1 cellular context compared by ENCODE assay signal in the genomic region with DNA sequence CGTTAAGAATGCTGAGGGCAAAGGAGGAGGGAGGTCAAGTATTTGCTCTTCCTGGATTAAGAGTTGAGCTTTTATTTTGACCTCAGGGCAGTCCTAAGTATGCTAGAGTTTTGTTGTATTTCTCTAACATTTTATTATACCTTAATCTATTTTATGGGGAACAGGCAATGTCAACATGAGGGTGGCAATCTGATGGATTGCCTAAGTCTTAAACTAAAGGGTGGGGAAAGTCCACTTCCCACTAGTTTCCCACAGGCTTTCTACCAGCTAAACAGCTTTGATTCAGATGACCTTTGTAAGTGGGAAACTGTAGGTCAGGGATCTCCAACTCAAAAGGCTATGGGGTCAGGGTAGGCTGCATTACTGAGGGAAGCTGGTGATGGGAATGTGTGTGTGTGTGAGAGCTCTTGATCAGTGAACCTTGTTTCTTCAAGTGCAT.
TF ChIP-seq lines count a peak whose summit lies in the region.

No MANE protein-coding gene starts in this region.

TF ChIP-seq in HepG2, 621 proteins besides CTCF, POLR2A, EP300 and RAD21 (continued from another document and continues in another):
- TF ChIP-seq, protein P1, sequence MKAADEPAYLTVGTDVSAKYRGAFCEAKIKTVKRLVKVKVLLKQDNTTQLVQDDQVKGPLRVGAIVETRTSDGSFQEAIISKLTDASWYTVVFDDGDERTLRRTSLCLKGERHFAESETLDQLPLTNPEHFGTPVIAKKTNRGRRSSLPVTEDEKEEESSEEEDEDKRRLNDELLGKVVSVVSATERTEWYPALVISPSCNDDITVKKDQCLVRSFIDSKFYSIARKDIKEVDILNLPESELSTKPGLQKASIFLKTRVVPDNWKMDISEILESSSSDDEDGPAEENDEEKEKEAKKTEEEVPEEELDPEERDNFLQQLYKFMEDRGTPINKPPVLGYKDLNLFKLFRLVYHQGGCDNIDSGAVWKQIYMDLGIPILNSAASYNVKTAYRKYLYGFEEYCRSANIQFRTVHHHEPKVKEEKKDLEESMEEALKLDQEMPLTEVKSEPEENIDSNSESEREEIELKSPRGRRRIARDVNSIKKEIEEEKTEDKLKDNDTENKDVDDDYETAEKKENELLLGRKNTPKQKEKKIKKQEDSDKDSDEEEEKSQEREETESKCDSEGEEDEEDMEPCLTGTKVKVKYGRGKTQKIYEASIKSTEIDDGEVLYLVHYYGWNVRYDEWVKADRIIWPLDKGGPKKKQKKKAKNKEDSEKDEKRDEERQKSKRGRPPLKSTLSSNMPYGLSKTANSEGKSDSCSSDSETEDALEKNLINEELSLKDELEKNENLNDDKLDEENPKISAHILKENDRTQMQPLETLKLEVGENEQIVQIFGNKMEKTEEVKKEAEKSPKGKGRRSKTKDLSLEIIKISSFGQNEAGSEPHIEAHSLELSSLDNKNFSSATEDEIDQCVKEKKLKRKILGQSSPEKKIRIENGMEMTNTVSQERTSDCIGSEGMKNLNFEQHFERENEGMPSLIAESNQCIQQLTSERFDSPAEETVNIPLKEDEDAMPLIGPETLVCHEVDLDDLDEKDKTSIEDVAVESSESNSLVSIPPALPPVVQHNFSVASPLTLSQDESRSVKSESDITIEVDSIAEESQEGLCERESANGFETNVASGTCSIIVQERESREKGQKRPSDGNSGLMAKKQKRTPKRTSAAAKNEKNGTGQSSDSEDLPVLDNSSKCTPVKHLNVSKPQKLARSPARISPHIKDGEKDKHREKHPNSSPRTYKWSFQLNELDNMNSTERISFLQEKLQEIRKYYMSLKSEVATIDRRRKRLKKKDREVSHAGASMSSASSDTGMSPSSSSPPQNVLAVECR (CRISPR knock-in tag; IDR thresholded peaks at IDR 0.05; ENCODE audit: borderline replicate concordance) = no peak
- TF ChIP-seq ZFP36L1 (CRISPR knock-in tag; IDR thresholded peaks at IDR 0.05) (peak; percentile 85; the same call in 1 of the 2 replicates), RFX1 (IDR thresholded peaks at IDR 0.05) (no peak), NPAS2 (CRISPR knock-in tag; IDR thresholded peaks at IDR 0.05; ENCODE audit: borderline replicate concordance) (no peak), MEF2D (CRISPR knock-in tag; IDR thresholded peaks at IDR 0.05) (peak; percentile 57; the same call in 1 of the 2 replicates), FOXO1 (CRISPR knock-in tag; IDR thresholded peaks at IDR 0.05) (peak; percentile 41; the same call in 1 of the 2 replicates), CHCHD3 (CRISPR knock-in tag; IDR thresholded peaks at IDR 0.05) (no peak), TEAD3 (CRISPR knock-in tag; optimal IDR thresholded peaks at IDR 0.05; ENCODE audit: borderline replicate concordance) (peak; percentile 80), ZNF17 (CRISPR knock-in tag; IDR thresholded peaks at IDR 0.05) (no peak), SALL1 (CRISPR knock-in tag; IDR thresholded peaks at IDR 0.05) (peak; percentile 72), ISL2 (CRISPR knock-in tag; IDR thresholded peaks at IDR 0.05) (peak; percentile 84), GATA4 (IDR thresholded peaks at IDR 0.05; ENCODE audit: borderline replicate concordance, low read depth) (peak; percentile 49; the same call in 1 of the 2 replicates), TBX3 (IDR thresholded peaks at IDR 0.05; ENCODE audit: borderline replicate concordance) (peak; percentile 31; the same call in 1 of the 2 replicates), KLF6 (CRISPR knock-in tag; IDR thresholded peaks at IDR 0.05) (no peak), GATAD2A (CRISPR knock-in tag; IDR thresholded peaks at IDR 0.05) (peak; percentile 84), SOX13 (IDR thresholded peaks at IDR 0.05) (no peak), SOX13 (CRISPR knock-in tag; conservative IDR thresholded peaks at IDR 0.05 in 1 of 2, IDR thresholded peaks at IDR 0.05 in 1 of 2) (peak in 1 of 2 experiments; percentile 69; a peak in 2 of 4 replicates), RCOR2 (CRISPR knock-in tag; IDR thresholded peaks at IDR 0.05) (peak; percentile 79; the same call in 1 of the 2 replicates), HHEX (CRISPR knock-in tag; IDR thresholded peaks at IDR 0.05) (0 out of 2 replicates have a peak, but pooled peaks have one; percentile 33), DPF2 (CRISPR knock-in tag; IDR thresholded peaks at IDR 0.05; ENCODE audit: borderline replicate concordance, low read depth) (peak; percentile 41; the same call in 1 of the 2 replicates), ATF7-NPFF (CRISPR knock-in tag; IDR thresholded peaks at IDR 0.05; ENCODE audit: low read depth) (no peak), SSRP1 (CRISPR knock-in tag; IDR thresholded peaks at IDR 0.05) (no peak), FOXM1 (CRISPR knock-in tag; IDR thresholded peaks at IDR 0.05) (no peak), ZFP82 (CRISPR knock-in tag; IDR thresholded peaks at IDR 0.05; ENCODE audit: borderline replicate concordance) (no peak), GABPA (IDR thresholded peaks at IDR 0.05; ENCODE audit: low read depth, low read length) (no peak), GABPA (CRISPR knock-in tag; IDR thresholded peaks at IDR 0.05; ENCODE audit: low read depth) (no peak), PAX8 (CRISPR knock-in tag; IDR thresholded peaks at IDR 0.05; ENCODE audit: borderline replicate concordance) (no peak), ZBTB38 (CRISPR knock-in tag; IDR thresholded peaks at IDR 0.05) (no peak), CREM (IDR thresholded peaks at IDR 0.05) (peak; percentile 69; the same call in 1 of the 2 replicates), CREM (CRISPR knock-in tag; IDR thresholded peaks at IDR 0.05) (no peak), MEIS2 (CRISPR knock-in tag; IDR thresholded peaks at IDR 0.05) (peak; percentile 84), PITX1 (CRISPR knock-in tag; IDR thresholded peaks at IDR 0.05) (peak; percentile 60; the same call in 1 of the 2 replicates), PAWR (CRISPR knock-in tag; IDR thresholded peaks at IDR 0.05; ENCODE audit: borderline replicate concordance) (no peak)
- TF ChIP-seq, protein P2, sequence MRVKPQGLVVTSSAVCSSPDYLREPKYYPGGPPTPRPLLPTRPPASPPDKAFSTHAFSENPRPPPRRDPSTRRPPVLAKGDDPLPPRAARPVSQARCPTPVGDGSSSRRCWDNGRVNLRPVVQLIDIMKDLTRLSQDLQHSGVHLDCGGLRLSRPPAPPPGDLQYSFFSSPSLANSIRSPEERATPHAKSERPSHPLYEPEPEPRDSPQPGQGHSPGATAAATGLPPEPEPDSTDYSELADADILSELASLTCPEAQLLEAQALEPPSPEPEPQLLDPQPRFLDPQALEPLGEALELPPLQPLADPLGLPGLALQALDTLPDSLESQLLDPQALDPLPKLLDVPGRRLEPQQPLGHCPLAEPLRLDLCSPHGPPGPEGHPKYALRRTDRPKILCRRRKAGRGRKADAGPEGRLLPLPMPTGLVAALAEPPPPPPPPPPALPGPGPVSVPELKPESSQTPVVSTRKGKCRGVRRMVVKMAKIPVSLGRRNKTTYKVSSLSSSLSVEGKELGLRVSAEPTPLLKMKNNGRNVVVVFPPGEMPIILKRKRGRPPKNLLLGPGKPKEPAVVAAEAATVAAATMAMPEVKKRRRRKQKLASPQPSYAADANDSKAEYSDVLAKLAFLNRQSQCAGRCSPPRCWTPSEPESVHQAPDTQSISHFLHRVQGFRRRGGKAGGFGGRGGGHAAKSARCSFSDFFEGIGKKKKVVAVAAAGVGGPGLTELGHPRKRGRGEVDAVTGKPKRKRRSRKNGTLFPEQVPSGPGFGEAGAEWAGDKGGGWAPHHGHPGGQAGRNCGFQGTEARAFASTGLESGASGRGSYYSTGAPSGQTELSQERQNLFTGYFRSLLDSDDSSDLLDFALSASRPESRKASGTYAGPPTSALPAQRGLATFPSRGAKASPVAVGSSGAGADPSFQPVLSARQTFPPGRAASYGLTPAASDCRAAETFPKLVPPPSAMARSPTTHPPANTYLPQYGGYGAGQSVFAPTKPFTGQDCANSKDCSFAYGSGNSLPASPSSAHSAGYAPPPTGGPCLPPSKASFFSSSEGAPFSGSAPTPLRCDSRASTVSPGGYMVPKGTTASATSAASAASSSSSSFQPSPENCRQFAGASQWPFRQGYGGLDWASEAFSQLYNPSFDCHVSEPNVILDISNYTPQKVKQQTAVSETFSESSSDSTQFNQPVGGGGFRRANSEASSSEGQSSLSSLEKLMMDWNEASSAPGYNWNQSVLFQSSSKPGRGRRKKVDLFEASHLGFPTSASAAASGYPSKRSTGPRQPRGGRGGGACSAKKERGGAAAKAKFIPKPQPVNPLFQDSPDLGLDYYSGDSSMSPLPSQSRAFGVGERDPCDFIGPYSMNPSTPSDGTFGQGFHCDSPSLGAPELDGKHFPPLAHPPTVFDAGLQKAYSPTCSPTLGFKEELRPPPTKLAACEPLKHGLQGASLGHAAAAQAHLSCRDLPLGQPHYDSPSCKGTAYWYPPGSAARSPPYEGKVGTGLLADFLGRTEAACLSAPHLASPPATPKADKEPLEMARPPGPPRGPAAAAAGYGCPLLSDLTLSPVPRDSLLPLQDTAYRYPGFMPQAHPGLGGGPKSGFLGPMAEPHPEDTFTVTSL (CRISPR knock-in tag; IDR thresholded peaks at IDR 0.05; ENCODE audit: borderline replicate concordance) = no peak
- TF ChIP-seq, protein P3, sequence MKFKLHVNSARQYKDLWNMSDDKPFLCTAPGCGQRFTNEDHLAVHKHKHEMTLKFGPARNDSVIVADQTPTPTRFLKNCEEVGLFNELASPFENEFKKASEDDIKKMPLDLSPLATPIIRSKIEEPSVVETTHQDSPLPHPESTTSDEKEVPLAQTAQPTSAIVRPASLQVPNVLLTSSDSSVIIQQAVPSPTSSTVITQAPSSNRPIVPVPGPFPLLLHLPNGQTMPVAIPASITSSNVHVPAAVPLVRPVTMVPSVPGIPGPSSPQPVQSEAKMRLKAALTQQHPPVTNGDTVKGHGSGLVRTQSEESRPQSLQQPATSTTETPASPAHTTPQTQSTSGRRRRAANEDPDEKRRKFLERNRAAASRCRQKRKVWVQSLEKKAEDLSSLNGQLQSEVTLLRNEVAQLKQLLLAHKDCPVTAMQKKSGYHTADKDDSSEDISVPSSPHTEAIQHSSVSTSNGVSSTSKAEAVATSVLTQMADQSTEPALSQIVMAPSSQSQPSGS (CRISPR knock-in tag; IDR thresholded peaks at IDR 0.05) = no peak; the same call in 1 of the 2 replicates
- TF ChIP-seq, protein P4, sequence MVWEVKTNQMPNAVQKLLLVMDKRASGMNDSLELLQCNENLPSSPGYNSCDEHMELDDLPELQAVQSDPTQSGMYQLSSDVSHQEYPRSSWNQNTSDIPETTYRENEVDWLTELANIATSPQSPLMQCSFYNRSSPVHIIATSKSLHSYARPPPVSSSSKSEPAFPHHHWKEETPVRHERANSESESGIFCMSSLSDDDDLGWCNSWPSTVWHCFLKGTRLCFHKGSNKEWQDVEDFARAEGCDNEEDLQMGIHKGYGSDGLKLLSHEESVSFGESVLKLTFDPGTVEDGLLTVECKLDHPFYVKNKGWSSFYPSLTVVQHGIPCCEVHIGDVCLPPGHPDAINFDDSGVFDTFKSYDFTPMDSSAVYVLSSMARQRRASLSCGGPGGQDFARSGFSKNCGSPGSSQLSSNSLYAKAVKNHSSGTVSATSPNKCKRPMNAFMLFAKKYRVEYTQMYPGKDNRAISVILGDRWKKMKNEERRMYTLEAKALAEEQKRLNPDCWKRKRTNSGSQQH (CRISPR knock-in tag; IDR thresholded peaks at IDR 0.05; ENCODE audit: low read depth) = no peak
- TF ChIP-seq, protein P5, sequence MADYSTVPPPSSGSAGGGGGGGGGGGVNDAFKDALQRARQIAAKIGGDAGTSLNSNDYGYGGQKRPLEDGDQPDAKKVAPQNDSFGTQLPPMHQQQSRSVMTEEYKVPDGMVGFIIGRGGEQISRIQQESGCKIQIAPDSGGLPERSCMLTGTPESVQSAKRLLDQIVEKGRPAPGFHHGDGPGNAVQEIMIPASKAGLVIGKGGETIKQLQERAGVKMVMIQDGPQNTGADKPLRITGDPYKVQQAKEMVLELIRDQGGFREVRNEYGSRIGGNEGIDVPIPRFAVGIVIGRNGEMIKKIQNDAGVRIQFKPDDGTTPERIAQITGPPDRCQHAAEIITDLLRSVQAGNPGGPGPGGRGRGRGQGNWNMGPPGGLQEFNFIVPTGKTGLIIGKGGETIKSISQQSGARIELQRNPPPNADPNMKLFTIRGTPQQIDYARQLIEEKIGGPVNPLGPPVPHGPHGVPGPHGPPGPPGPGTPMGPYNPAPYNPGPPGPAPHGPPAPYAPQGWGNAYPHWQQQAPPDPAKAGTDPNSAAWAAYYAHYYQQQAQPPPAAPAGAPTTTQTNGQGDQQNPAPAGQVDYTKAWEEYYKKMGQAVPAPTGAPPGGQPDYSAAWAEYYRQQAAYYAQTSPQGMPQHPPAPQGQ (CRISPR knock-in tag; IDR thresholded peaks at IDR 0.05; ENCODE audit: borderline replicate concordance) = no peak
- TF ChIP-seq, protein P6, sequence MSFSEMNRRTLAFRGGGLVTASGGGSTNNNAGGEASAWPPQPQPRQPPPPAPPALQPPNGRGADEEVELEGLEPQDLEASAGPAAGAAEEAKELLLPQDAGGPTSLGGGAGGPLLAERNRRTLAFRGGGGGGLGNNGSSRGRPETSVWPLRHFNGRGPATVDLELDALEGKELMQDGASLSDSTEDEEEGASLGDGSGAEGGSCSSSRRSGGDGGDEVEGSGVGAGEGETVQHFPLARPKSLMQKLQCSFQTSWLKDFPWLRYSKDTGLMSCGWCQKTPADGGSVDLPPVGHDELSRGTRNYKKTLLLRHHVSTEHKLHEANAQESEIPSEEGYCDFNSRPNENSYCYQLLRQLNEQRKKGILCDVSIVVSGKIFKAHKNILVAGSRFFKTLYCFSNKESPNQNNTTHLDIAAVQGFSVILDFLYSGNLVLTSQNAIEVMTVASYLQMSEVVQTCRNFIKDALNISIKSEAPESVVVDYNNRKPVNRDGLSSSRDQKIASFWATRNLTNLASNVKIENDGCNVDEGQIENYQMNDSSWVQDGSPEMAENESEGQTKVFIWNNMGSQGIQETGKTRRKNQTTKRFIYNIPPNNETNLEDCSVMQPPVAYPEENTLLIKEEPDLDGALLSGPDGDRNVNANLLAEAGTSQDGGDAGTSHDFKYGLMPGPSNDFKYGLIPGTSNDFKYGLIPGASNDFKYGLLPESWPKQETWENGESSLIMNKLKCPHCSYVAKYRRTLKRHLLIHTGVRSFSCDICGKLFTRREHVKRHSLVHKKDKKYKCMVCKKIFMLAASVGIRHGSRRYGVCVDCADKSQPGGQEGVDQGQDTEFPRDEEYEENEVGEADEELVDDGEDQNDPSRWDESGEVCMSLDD (CRISPR knock-in tag; IDR thresholded peaks at IDR 0.05; ENCODE audit: borderline replicate concordance) = peak; percentile 60; the same call in 1 of the 2 replicates
- TF ChIP-seq, protein P7, sequence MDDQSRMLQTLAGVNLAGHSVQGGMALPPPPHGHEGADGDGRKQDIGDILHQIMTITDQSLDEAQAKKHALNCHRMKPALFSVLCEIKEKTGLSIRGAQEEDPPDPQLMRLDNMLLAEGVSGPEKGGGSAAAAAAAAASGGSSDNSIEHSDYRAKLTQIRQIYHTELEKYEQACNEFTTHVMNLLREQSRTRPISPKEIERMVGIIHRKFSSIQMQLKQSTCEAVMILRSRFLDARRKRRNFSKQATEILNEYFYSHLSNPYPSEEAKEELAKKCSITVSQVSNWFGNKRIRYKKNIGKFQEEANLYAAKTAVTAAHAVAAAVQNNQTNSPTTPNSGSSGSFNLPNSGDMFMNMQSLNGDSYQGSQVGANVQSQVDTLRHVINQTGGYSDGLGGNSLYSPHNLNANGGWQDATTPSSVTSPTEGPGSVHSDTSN (CRISPR knock-in tag; IDR thresholded peaks at IDR 0.05; ENCODE audit: borderline replicate concordance) = 0 out of 2 replicates have a peak, but pooled peaks have one; percentile 30
- TF ChIP-seq, protein P8, sequence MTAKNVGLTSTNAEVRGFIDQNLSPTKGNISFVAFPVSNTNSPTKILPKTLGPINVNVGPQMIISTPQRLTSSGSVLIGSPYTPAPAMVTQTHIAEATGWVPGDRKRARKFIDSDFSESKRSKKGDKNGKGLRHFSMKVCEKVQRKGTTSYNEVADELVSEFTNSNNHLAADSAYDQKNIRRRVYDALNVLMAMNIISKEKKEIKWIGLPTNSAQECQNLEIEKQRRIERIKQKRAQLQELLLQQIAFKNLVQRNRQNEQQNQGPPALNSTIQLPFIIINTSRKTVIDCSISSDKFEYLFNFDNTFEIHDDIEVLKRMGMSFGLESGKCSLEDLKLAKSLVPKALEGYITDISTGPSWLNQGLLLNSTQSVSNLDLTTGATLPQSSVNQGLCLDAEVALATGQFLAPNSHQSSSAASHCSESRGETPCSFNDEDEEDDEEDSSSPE (CRISPR knock-in tag; IDR thresholded peaks at IDR 0.05) = 0 out of 2 replicates have a peak, but pooled peaks have one; percentile 24
